ENCODE assay signal across 15 cellular contexts in genomic region chr19:13143135-13143534, GRCh38. TPM values are rescaled to one million over a fixed set of nuclear protein-coding genes. Genes with fewer than 3 reads are reported as not detected.
DNase-seq lines count a peak whose midpoint lies in the region; ATAC-seq and TF ChIP-seq lines count a peak whose summit lies in the region.
"Had no signal": no experiment of that assay in that cellular context is flagged by ENCODE, and none has a peak within 500 bp of the region (broad histone marks: within the 10 kb centered on the region; RNA-seq: fewer than 3 reads in every experiment).

No MANE protein-coding gene starts in this region.

- intact Hi-C loops in CD8-positive, alpha-beta T cell (cut with DNase I, micrococcal nuclease) = no loop called here

- peaks cover 32% of the 10 kb centered on the region for H3K36me3 Mint-ChIP-seq in CD8-positive, alpha-beta T cell
- H3K36me3 Mint-ChIP-seq: activated naive CD4-positive, alpha-beta T cell treated with anti-CD3 and anti-CD28 coated beads, Interleukin-2, amount 50 U/mL, for 72 hours had no signal

- peaks cover 3% of the 10 kb centered on the region for H3K4me1 Mint-ChIP-seq in CD8-positive, alpha-beta T cell (ENCODE audit: low read depth)

- H3K9me3 Mint-ChIP-seq in CD8-positive, alpha-beta T cell = no peaks in the 10 kb centered on the region
- H3K9me3 Mint-ChIP-seq: activated naive CD4-positive, alpha-beta T cell treated with anti-CD3 and anti-CD28 coated beads, Interleukin-2, amount 50 U/mL, for 72 hours had no signal

- no peak overlapping the region for H3K4me3 Mint-ChIP-seq in CD8-positive, alpha-beta T cell
- H3K4me3 Mint-ChIP-seq: activated CD8-positive, alpha-beta memory T cell treated with anti-CD3 and anti-CD28 coated beads, Interleukin-2, amount 10 ng/mL, durations not matched to agents 7 days and 5 days; B cell had no signal

- H3K9me3 ChIP-seq in MG63 = no peaks in the 10 kb centered on the region
- H3K9me3 ChIP-seq in CD8-positive, alpha-beta T cell (ENCODE audit: low read length) = no peaks in the 10 kb centered on the region
- H3K9me3 ChIP-seq in WERI-Rb-1 (ENCODE audit: severe bottlenecking) = no peaks in the 10 kb centered on the region
- H3K9me3 ChIP-seq: gastroesophageal sphincter had no signal

- DNase-seq in AG09319 (ENCODE audit: extremely low read depth, low read depth) = peak; percentile 78
- DNase-seq in MG63 = peak; percentile 94
- peak; percentile 85 for DNase-seq in amniotic epithelial cell (ENCODE audit: low read depth)
- peak; percentile 92 for DNase-seq in iris pigment epithelial cell (ENCODE audit: low read depth)
- no peak for DNase-seq in CD8-positive, alpha-beta T cell
- DNase-seq in WERI-Rb-1 = no peak
- DNase-seq: activated CD8-positive, alpha-beta memory T cell treated with anti-CD3 and anti-CD28 coated beads, Interleukin-2, amount 10 ng/mL, durations not matched to agents 7 days and 5 days; NCI-H1048 had no signal

- no peaks in the 10 kb centered on the region for H3K4me1 ChIP-seq in CD8-positive, alpha-beta T cell (ENCODE audit: insufficient read depth, low read length)

- no peak overlapping the region for H3K4me3 ChIP-seq in MG63
- no peak overlapping the region for H3K4me3 ChIP-seq in CD8-positive, alpha-beta T cell (ENCODE audit: low read depth, low read length)
- no peak overlapping the region for H3K4me3 ChIP-seq in WERI-Rb-1 (ENCODE audit: low read depth, low read length)
- H3K4me3 ChIP-seq: coronary artery, gastroesophageal sphincter had no signal

- ATAC-seq in CD8-positive, alpha-beta T cell = no peak
- ATAC-seq in GM18498 (IDR thresholded peaks at IDR 0.05; ENCODE audit: unreplicated experiment) (no peak), HG02571 (IDR thresholded peaks at IDR 0.05; ENCODE audit: unreplicated experiment) (no peak)
- ATAC-seq: activated CD8-positive, alpha-beta memory T cell treated with anti-CD3 and anti-CD28 coated beads, Interleukin-2, amount 10 ng/mL, durations not matched to agents 7 days and 5 days; activated naive CD4-positive, alpha-beta T cell treated with anti-CD3 and anti-CD28 coated beads, Interleukin-2, amount 50 U/mL, for 72 hours; gastroesophageal sphincter had no signal

- TF ChIP-seq CTCF in AG09319 (IDR thresholded peaks at IDR 0.05; ENCODE audit: low read depth, low read length) = no peak
- TF ChIP-seq CTCF in CD8-positive, alpha-beta T cell (IDR thresholded peaks at IDR 0.05) = no peak
- no peak for TF ChIP-seq CTCF in WERI-Rb-1 (IDR thresholded peaks at IDR 0.05; ENCODE audit: low read depth, low read length)

- no peaks in the 10 kb centered on the region for H3K27me3 Mint-ChIP-seq in CD8-positive, alpha-beta T cell (ENCODE audit: low read depth)
- H3K27me3 Mint-ChIP-seq: activated CD8-positive, alpha-beta memory T cell treated with anti-CD3 and anti-CD28 coated beads, Interleukin-2, amount 10 ng/mL, durations not matched to agents 7 days and 5 days; B cell had no signal

- H3K27me3 ChIP-seq in MG63 = no peaks in the 10 kb centered on the region
- no peaks in the 10 kb centered on the region for H3K27me3 ChIP-seq in CD8-positive, alpha-beta T cell (ENCODE audit: insufficient read depth, low read length)
- H3K27me3 ChIP-seq in WERI-Rb-1 (ENCODE audit: insufficient read depth, low read depth, severe bottlenecking) = no peaks in the 10 kb centered on the region
- H3K27me3 ChIP-seq: gastroesophageal sphincter had no signal

- POLR2A ChIA-PET in CD8-positive, alpha-beta T cell (lab: Charles Lee) = no interaction called here

- CTCF ChIA-PET in CD8-positive, alpha-beta T cell (lab: Charles Lee) = interaction anchor here (2.0 kb wide), 1 partner anchor 16 kb away, joined by 4 read pairs; no protein-coding TSS in a partner anchor

- H3K27ac Mint-ChIP-seq in CD8-positive, alpha-beta T cell = no peak overlapping the region
- H3K27ac Mint-ChIP-seq: activated CD8-positive, alpha-beta memory T cell treated with anti-CD3 and anti-CD28 coated beads, Interleukin-2, amount 10 ng/mL, durations not matched to agents 7 days and 5 days; B cell had no signal

- no peak overlapping the region for H3K27ac ChIP-seq in CD8-positive, alpha-beta T cell (ENCODE audit: low read depth, low read length)
- no peak overlapping the region for H3K27ac ChIP-seq in WERI-Rb-1
- H3K27ac ChIP-seq: coronary artery, gastroesophageal sphincter, HL-60 had no signal

- H3K36me3 ChIP-seq in MG63 = peaks cover 65% of the 10 kb centered on the region
- H3K36me3 ChIP-seq in CD8-positive, alpha-beta T cell (ENCODE audit: insufficient read depth, low read length) = peaks cover 13% of the 10 kb centered on the region
- peaks cover 27% of the 10 kb centered on the region for H3K36me3 ChIP-seq in WERI-Rb-1

RNA-seq across cellular contexts. Expression of gene STX10, which starts 7.0 kb away (rescaled TPM):
- 281 and 371 TPM in 2 replicates for total RNA-seq in MG63 (2014; rRNA removed; shearing (Covaris generic); ENCODE audit: low replicate concordance)
- 10 to 100 TPM; 35.7 to 37.5 TPM for total RNA-seq in CD8-positive, alpha-beta T cell

RNA-seq across cellular contexts. Expression of gene IER2, which starts 7.1 kb away (rescaled TPM):
- 39.0 and 80.1 TPM in 2 replicates for total RNA-seq in MG63 (2014; rRNA removed; shearing (Covaris generic); ENCODE audit: low replicate concordance)
- total RNA-seq in CD8-positive, alpha-beta T cell = 100 to 1,000 TPM; 223 to 229 TPM

RNA-seq across cellular contexts. Expression of gene NACC1, which starts 25.1 kb away (rescaled TPM):
- 44.6 and 96.4 TPM in 2 replicates for total RNA-seq in MG63 (2014; rRNA removed; shearing (Covaris generic); ENCODE audit: low replicate concordance)
- total RNA-seq in CD8-positive, alpha-beta T cell = 10 to 100 TPM; 16.8 to 20.8 TPM

RNA-seq across cellular contexts. Expression of gene TRMT1, which starts 26.6 kb away (rescaled TPM):
- total RNA-seq in MG63 (2014; rRNA removed; shearing (Covaris generic); ENCODE audit: low replicate concordance) = 127 and 172 TPM in 2 replicates
- total RNA-seq in CD8-positive, alpha-beta T cell = 10 to 100 TPM; 76.4 to 77.2 TPM

RNA-seq across cellular contexts. Expression of gene LYL1, which starts 40.5 kb away (rescaled TPM):
- not detected in 2 replicates for total RNA-seq in MG63 (2014; rRNA removed; shearing (Covaris generic); ENCODE audit: low replicate concordance)
- under 1 TPM; 0.81 to 0.92 TPM for total RNA-seq in CD8-positive, alpha-beta T cell

Comparison
In these comparisons a context has a peak if more than half of its experiments do, and no peak if none do; other contexts are left out.
1. DNase-seq: peak in AG09319 (single experiment), MG63 (single experiment), amniotic epithelial cell (single experiment) and iris pigment epithelial cell (single experiment); none in CD8-positive, alpha-beta T cell (0 of 7) and WERI-Rb-1 (single experiment).